8 cellular contexts compared by ENCODE assay signal in the genomic region with DNA sequence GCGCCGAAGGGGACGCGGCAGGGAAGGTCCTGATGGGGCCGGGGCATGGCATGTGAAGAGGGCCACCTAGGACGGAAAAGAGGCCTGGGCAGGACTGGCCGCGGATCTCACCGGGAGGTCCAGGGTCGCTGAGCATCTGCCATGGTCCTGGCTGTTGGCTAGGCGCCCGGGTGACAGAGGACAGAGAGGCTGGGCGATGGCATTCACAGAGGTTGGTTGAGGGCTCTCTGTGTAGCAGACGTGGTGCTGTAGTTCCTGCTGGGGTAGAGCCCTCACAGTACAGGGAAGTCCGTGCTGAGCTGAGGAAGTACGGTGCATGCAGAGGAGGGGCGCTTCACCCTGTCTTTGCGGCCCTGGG. TPM values are rescaled to one million over a fixed set of nuclear protein-coding genes. Genes with fewer than 3 reads are reported as not detected.
DNase-seq lines count a peak whose midpoint lies in the region; ATAC-seq, FAIRE-seq and TF ChIP-seq lines count a peak whose summit lies in the region.

No MANE protein-coding gene starts in this region.

- no peaks in the 10 kb centered on the region for H3K9me1 ChIP-seq in keratinocyte (ENCODE audit: control insufficient read depth, extremely low read depth, insufficient read depth, low read length)

- H3K79me2 ChIP-seq in keratinocyte (ENCODE audit: control insufficient read depth, insufficient read depth, low read length), result peaks cover 5% of the 10 kb centered on the region

- peaks cover 6% of the 10 kb centered on the region for H3K27me3 Mint-ChIP-seq in brain

- peaks cover 32% of the 10 kb centered on the region for H3K36me3 ChIP-seq in SJSA1
- peaks cover 0 to 3% of the 10 kb centered on the region in 2 experiments for H3K36me3 ChIP-seq in keratinocyte (ENCODE audit: control insufficient read depth in 2 of 2, extremely low read depth in 1 of 2, insufficient read depth in 2 of 2, low read length in 2 of 2)

- DNase-seq in SIG-M5 treated with dmso at 0.1 percent for 504 hours (lab: John Stamatoyannopoulos, UW; ENCODE audit: unreplicated experiment) (peak; percentile 80), SIG-M5 (lab: John Stamatoyannopoulos, UW) (no peak), SJSA1 (ENCODE audit: low read depth in 1 of 2, low spot score in 2 of 2) (peak; percentile 69 to 74), keratinocyte (ENCODE audit: low read depth, low spot score) (no peak), GM10266 (ENCODE audit: extremely low spot score) (no peak)
- peak; percentile 23 for DNase-seq in stimulated activated CD4-positive, alpha-beta T cell treated with anti-CD3 and anti-CD28 coated beads, Interleukin-4, amount 100 ng/mL, for 24 hours

- dilution Hi-C loops in keratinocyte (cut with MboI; ENCODE audit: extremely low pct_ligation_motif_present, low sequenced_read_pairs), result no loop called here

- H3K27me3 ChIP-seq in SJSA1 (replicated peaks), result no peaks in the 10 kb centered on the region
- H3K27me3 ChIP-seq in keratinocyte (ENCODE audit: control insufficient read depth, extremely low read depth, insufficient read depth, low read length), result no peaks in the 10 kb centered on the region

- H3K27ac Mint-ChIP-seq in brain, result peak overlapping the region; percentile 87 to 97 (median 95)

- ATAC-seq in HG03103 (IDR thresholded peaks at IDR 0.05; ENCODE audit: low read depth, unreplicated experiment), result peak; percentile 11

- no peaks in the 10 kb centered on the region for H3K9me3 Mint-ChIP-seq in brain

- TF ChIP-seq CTCF in brain (conservative IDR thresholded peaks at IDR 0.05) (no peak), keratinocyte (optimal IDR thresholded peaks at IDR 0.05 in 1 of 3, IDR thresholded peaks at IDR 0.05 in 1 of 3, conservative IDR thresholded peaks at IDR 0.05 in 1 of 3; ENCODE audit: extremely low read depth in 1 of 3, insufficient read depth in 2 of 3, low read length in 3 of 3) (no peak), GM10266 (IDR thresholded peaks at IDR 0.05; ENCODE audit: control insufficient read depth, insufficient read depth, low read depth, missing control alignments) (no peak)

- no peak for FAIRE-seq in keratinocyte (lab: Jason Lieb, UNC)

- H3K27ac ChIP-seq in SJSA1, result peak overlapping the region; percentile 36
- H3K27ac ChIP-seq in keratinocyte (ENCODE audit: control insufficient read depth, insufficient read depth, low read length), result peak overlapping the region; percentile 21

- peak overlapping the region; percentile 87 for H3K4me2 ChIP-seq in keratinocyte (ENCODE audit: control insufficient read depth, extremely low read depth, insufficient read depth, low read depth, low read length)

- H3K4me3 ChIP-seq in SJSA1 (peak overlapping the region; percentile 79), keratinocyte (ENCODE audit: control insufficient read depth in 2 of 3, extremely low read depth in 1 of 3, insufficient read depth in 2 of 3, low read depth in 1 of 3, low read length in 3 of 3) (peak overlapping the region; percentile 49 to 83 (median 79))

- H3K4me3 Mint-ChIP-seq in brain, result peak overlapping the region; percentile 90 to 98 (median 97)

- H4K20me1 ChIP-seq in keratinocyte (ENCODE audit: control insufficient read depth, extremely low read depth, insufficient read depth, low read length), result no peaks in the 10 kb centered on the region

- peaks cover 19% of the 10 kb centered on the region for H3K36me3 Mint-ChIP-seq in brain

- peak overlapping the region; percentile 73 for H3K9ac ChIP-seq in keratinocyte (ENCODE audit: control insufficient read depth, extremely low read depth, insufficient read depth, low read length)

- H2AFZ ChIP-seq in keratinocyte (ENCODE audit: control insufficient read depth, low read length), result peak overlapping the region; percentile 81

- H3K9me3 ChIP-seq in SJSA1 (replicated peaks), result no peaks in the 10 kb centered on the region
- H3K9me3 ChIP-seq in keratinocyte (ENCODE audit: control insufficient read depth, low read depth, low read length), result no peaks in the 10 kb centered on the region

- peaks cover 42% of the 10 kb centered on the region for H3K4me1 Mint-ChIP-seq in brain

- H3K4me1 ChIP-seq in SJSA1 (replicated peaks), result peaks cover 17% of the 10 kb centered on the region
- H3K4me1 ChIP-seq in keratinocyte (ENCODE audit: control insufficient read depth, extremely low read depth, insufficient read depth, low read length), result peaks cover 7% of the 10 kb centered on the region

RNA-seq across cellular contexts. Expression of a gene that starts 0.4 kb away (rescaled TPM):
- 23.7 and 26.4 TPM in 2 replicates for total RNA-seq in SJSA1 (2014; rRNA removed; shearing (Covaris generic))
- polyA plus RNA-seq in brain (ENCODE audit: insufficient read depth, low read depth, low replicate concordance), result 11.6 TPM
- polyA plus RNA-seq in keratinocyte, result 9.5 to 12.8 TPM (median 9.9 TPM) in 3 replicates
- 6.3 TPM for polyA plus RNA-seq in keratinocyte (2011; ENCODE audit: low read depth)
- 5.6 and 6.1 TPM in 2 replicates for polyA plus RNA-seq in keratinocyte (2011; cell fraction: cytosol; rRNA removed)
- polyA plus RNA-seq in keratinocyte (2011; cell fraction: nucleus; rRNA removed), result 23.6 and 26.8 TPM in 2 replicates
- polyA plus RNA-seq in keratinocyte (2012; ENCODE audit: low replicate concordance), result 6.9 and 8.3 TPM in 2 replicates
- polyA minus RNA-seq in keratinocyte, result 7.4 to 11.9 TPM (median 9.5 TPM) in 3 replicates
- polyA minus RNA-seq in keratinocyte (2011; cell fraction: cytosol; rRNA and poly(A)+ RNA removed), result 6.9 TPM
- 8.1 and 9.8 TPM in 2 replicates for polyA minus RNA-seq in keratinocyte (2011; cell fraction: nucleus; rRNA and poly(A)+ RNA removed)

RNA-seq across cellular contexts. Expression of a gene that starts 13.0 kb away (rescaled TPM):
- total RNA-seq in SJSA1 (2014; rRNA removed; shearing (Covaris generic)), result 29.6 and 35.0 TPM in 2 replicates
- polyA plus RNA-seq in brain (ENCODE audit: insufficient read depth, low read depth, low replicate concordance) (4.3 TPM), keratinocyte (11.4 to 17.5 TPM (median 11.7 TPM) in 3 replicates)
- 17.2 TPM for polyA plus RNA-seq in keratinocyte (2011; ENCODE audit: low read depth)
- 7.2 and 13.7 TPM in 2 replicates for polyA plus RNA-seq in keratinocyte (2011; cell fraction: cytosol; rRNA removed)
- polyA plus RNA-seq in keratinocyte (2011; cell fraction: nucleus; rRNA removed), result 7.1 and 10.6 TPM in 2 replicates
- polyA plus RNA-seq in keratinocyte (2012; ENCODE audit: low replicate concordance), result 8.9 and 12.9 TPM in 2 replicates
- polyA minus RNA-seq in keratinocyte, result 6.2 to 17.2 TPM (median 13.1 TPM) in 3 replicates
- 19.2 TPM for polyA minus RNA-seq in keratinocyte (2011; cell fraction: cytosol; rRNA and poly(A)+ RNA removed)
- 9.3 and 11.9 TPM in 2 replicates for polyA minus RNA-seq in keratinocyte (2011; cell fraction: nucleus; rRNA and poly(A)+ RNA removed)

RNA-seq across cellular contexts. Expression of a gene that starts 20.8 kb away (rescaled TPM):
- 1.00 TPM in 1 of 2 replicates, not detected in the other for total RNA-seq in SJSA1 (2014; rRNA removed; shearing (Covaris generic))
- not detected for polyA plus RNA-seq in brain (ENCODE audit: insufficient read depth, low read depth, low replicate concordance)
- not detected in 3 replicates for polyA plus RNA-seq in keratinocyte
- polyA plus RNA-seq in keratinocyte (2011; ENCODE audit: low read depth), result not detected
- polyA plus RNA-seq in keratinocyte (2011; cell fraction: cytosol; rRNA removed), result not detected in 2 replicates
- not detected in 2 replicates for polyA plus RNA-seq in keratinocyte (2011; cell fraction: nucleus; rRNA removed)
- polyA plus RNA-seq in keratinocyte (2012; ENCODE audit: low replicate concordance), result not detected in 2 replicates
- not detected in 3 replicates for polyA minus RNA-seq in keratinocyte
- polyA minus RNA-seq in keratinocyte (2011; cell fraction: cytosol; rRNA and poly(A)+ RNA removed), result not detected
- polyA minus RNA-seq in keratinocyte (2011; cell fraction: nucleus; rRNA and poly(A)+ RNA removed), result not detected in 2 replicates

Comparison
In these comparisons a context has a peak if more than half of its experiments do, and no peak if none do; other contexts are left out.
1. DNase-seq: peak in SIG-M5 treated with dmso at 0.1 percent for 504 hours (single experiment), SJSA1 (2 of 2) and stimulated activated CD4-positive, alpha-beta T cell treated with anti-CD3 and anti-CD28 coated beads, Interleukin-4, amount 100 ng/mL, for 24 hours (single experiment); none in SIG-M5 (single experiment), keratinocyte (single experiment) and GM10266 (single experiment).